ENCODE assay signal across 38 cellular contexts in genomic region chrX:26309262-26309661, GRCh38.
"Had no signal": no experiment of that assay in that cellular context is flagged by ENCODE, and none has a peak within 500 bp of the region (broad histone marks: within the 10 kb centered on the region; RNA-seq: fewer than 3 reads in every experiment).

No MANE protein-coding gene starts in this region.

- H3K9me3 ChIP-seq: adrenal gland, ascending aorta, body of pancreas, breast epithelium had no signal

- H3K4me1 ChIP-seq: adrenal gland, ascending aorta, body of pancreas, breast epithelium had no signal

- H3K36me3 Mint-ChIP-seq: activated naive CD4-positive, alpha-beta T cell treated with anti-CD3 and anti-CD28 coated beads, Interleukin-2, amount 10 ng/mL, durations not matched to agents 7 days and 5 days; activated naive CD4-positive, alpha-beta T cell treated with anti-CD3 and anti-CD28 coated beads, Interleukin-2, amount 50 U/mL, for 24 hours; activated naive CD4-positive, alpha-beta T cell treated with anti-CD3 and anti-CD28 coated beads, Interleukin-2, amount 50 U/mL, for 72 hours; activated naive CD8-positive, alpha-beta T cell; activated naive CD8-positive, alpha-beta T cell treated with anti-CD3 and anti-CD28 coated beads for 36 hours; activated naive CD8-positive, alpha-beta T cell treated with anti-CD3 and anti-CD28 coated beads, Interleukin-2, amount 10 ng/mL, durations not matched to agents 7 days and 5 days; brain had no signal

- H3K27me3 ChIP-seq: adrenal gland, ascending aorta, body of pancreas, brain microvascular endothelial cell, cardiac muscle cell had no signal

- H3K27me3 Mint-ChIP-seq: activated naive CD4-positive, alpha-beta T cell treated with anti-CD3 and anti-CD28 coated beads, Interleukin-2, amount 10 ng/mL, durations not matched to agents 7 days and 5 days; activated naive CD4-positive, alpha-beta T cell treated with anti-CD3 and anti-CD28 coated beads, Interleukin-2, amount 50 U/mL, for 24 hours; activated naive CD8-positive, alpha-beta T cell; activated naive CD8-positive, alpha-beta T cell treated with anti-CD3 and anti-CD28 coated beads for 36 hours; activated naive CD8-positive, alpha-beta T cell treated with anti-CD3 and anti-CD28 coated beads, Interleukin-2, amount 10 ng/mL, durations not matched to agents 7 days and 5 days; activated naive CD8-positive, alpha-beta T cell treated with anti-CD3 and anti-CD28 coated beads, Interleukin-2, amount 50 U/mL, for 24 hours; activated T-helper 17 cell treated with anti-CD3 and anti-CD28 coated beads, Interleukin-2, amount 50 U/mL, for 72 hours; brain; central memory CD8-positive, alpha-beta T cell had no signal

- FAIRE-seq: bronchial epithelial cell had no signal

- H3K4me1 Mint-ChIP-seq: activated naive CD4-positive, alpha-beta T cell treated with anti-CD3 and anti-CD28 coated beads, Interleukin-2, amount 10 ng/mL, durations not matched to agents 7 days and 5 days; activated naive CD4-positive, alpha-beta T cell treated with anti-CD3 and anti-CD28 coated beads, Interleukin-2, amount 50 U/mL, for 24 hours; activated naive CD8-positive, alpha-beta T cell treated with anti-CD3 and anti-CD28 coated beads for 36 hours; activated naive CD8-positive, alpha-beta T cell treated with anti-CD3 and anti-CD28 coated beads, Interleukin-2, amount 10 ng/mL, durations not matched to agents 7 days and 5 days; activated naive CD8-positive, alpha-beta T cell treated with anti-CD3 and anti-CD28 coated beads, Interleukin-2, amount 50 U/mL, for 24 hours; activated T-helper 17 cell treated with anti-CD3 and anti-CD28 coated beads, Interleukin-2, amount 50 U/mL, for 72 hours; brain; central memory CD8-positive, alpha-beta T cell had no signal

- DNase-seq: activated effector memory CD4-positive, alpha-beta T cell treated with anti-CD3 and anti-CD28 coated beads, Interleukin-2, amount 50 U/mL, for 16 hours; activated effector memory CD4-positive, alpha-beta T cell treated with Interleukin-2 at 50 U/mL for 16 hours; activated gamma-delta T cell; activated gamma-delta T cell treated with Interleukin-2 at 50 U/mL for 16 hours; activated naive CD4-positive, alpha-beta T cell; activated naive CD4-positive, alpha-beta T cell treated with anti-CD3 and anti-CD28 coated beads for 36 hours; activated naive CD4-positive, alpha-beta T cell treated with anti-CD3 and anti-CD28 coated beads, Interleukin-2, amount 10 ng/mL, durations not matched to agents 7 days and 5 days; activated naive CD4-positive, alpha-beta T cell treated with anti-CD3 and anti-CD28 coated beads, Interleukin-2, amount 50 U/mL, for 16 hours; activated naive CD4-positive, alpha-beta T cell treated with Interleukin-2 at 50 U/mL for 16 hours; activated naive CD8-positive, alpha-beta T cell treated with anti-CD3 and anti-CD28 coated beads for 36 hours; activated naive CD8-positive, alpha-beta T cell treated with anti-CD3 and anti-CD28 coated beads, Interleukin-2, amount 10 ng/mL, durations not matched to agents 7 days and 5 days; activated naive CD8-positive, alpha-beta T cell treated with anti-CD3 and anti-CD28 coated beads, Interleukin-2, amount 50 U/mL, for 24 hours; activated T-cell treated with anti-CD3 and anti-CD28 coated beads, Interleukin-2, amount 50 U/mL, for 24 hours; activated T-cell treated with anti-CD3 and anti-CD28 coated beads, Interleukin-2, amount 50 U/mL, for 4 hours; activated T-cell treated with anti-CD3 and anti-CD28 coated beads, Interleukin-2, amount 50 U/mL, for 48 hours; activated T-cell treated with anti-CD3 and anti-CD28 coated beads, Interleukin-2, amount 50 U/mL, for 72 hours; adrenal gland; amniotic stem cell; amygdala; anterior cingulate cortex; aorta; body of pancreas; brain microvascular endothelial cell; caudate nucleus; central memory CD4-positive, alpha-beta T cell; cerebellar nuclear complex had no signal

- H3K27ac ChIP-seq: adrenal gland, ascending aorta, body of pancreas, brain microvascular endothelial cell, breast epithelium, cardiac muscle cell had no signal

- H3K4me3 ChIP-seq: adrenal gland, ascending aorta, body of pancreas, breast epithelium, cardiac muscle cell had no signal

- H3K9me3 Mint-ChIP-seq: activated naive CD4-positive, alpha-beta T cell treated with anti-CD3 and anti-CD28 coated beads for 36 hours; activated naive CD4-positive, alpha-beta T cell treated with anti-CD3 and anti-CD28 coated beads, Interleukin-2, amount 50 U/mL, for 24 hours; activated naive CD4-positive, alpha-beta T cell treated with anti-CD3 and anti-CD28 coated beads, Interleukin-2, amount 50 U/mL, for 72 hours; activated naive CD8-positive, alpha-beta T cell treated with anti-CD3 and anti-CD28 coated beads, Interleukin-2, amount 10 ng/mL, durations not matched to agents 7 days and 5 days; activated naive CD8-positive, alpha-beta T cell treated with anti-CD3 and anti-CD28 coated beads, Interleukin-2, amount 50 U/mL, for 24 hours; activated T-cell treated with anti-CD3 and anti-CD28 coated beads, Interleukin-2, amount 50 U/mL, for 72 hours; activated T-helper 17 cell treated with anti-CD3 and anti-CD28 coated beads, Interleukin-2, amount 50 U/mL, for 72 hours had no signal

- H3K4me3 Mint-ChIP-seq: activated naive CD4-positive, alpha-beta T cell treated with anti-CD3 and anti-CD28 coated beads for 36 hours; activated naive CD4-positive, alpha-beta T cell treated with anti-CD3 and anti-CD28 coated beads, Interleukin-2, amount 10 ng/mL, durations not matched to agents 7 days and 5 days; activated naive CD4-positive, alpha-beta T cell treated with anti-CD3 and anti-CD28 coated beads, Interleukin-2, amount 50 U/mL, for 24 hours; activated naive CD8-positive, alpha-beta T cell; activated naive CD8-positive, alpha-beta T cell treated with anti-CD3 and anti-CD28 coated beads for 36 hours; activated naive CD8-positive, alpha-beta T cell treated with anti-CD3 and anti-CD28 coated beads, Interleukin-2, amount 10 ng/mL, durations not matched to agents 7 days and 5 days; activated naive CD8-positive, alpha-beta T cell treated with anti-CD3 and anti-CD28 coated beads, Interleukin-2, amount 50 U/mL, for 24 hours; activated T-cell treated with anti-CD3 and anti-CD28 coated beads, Interleukin-2, amount 50 U/mL, for 24 hours; activated T-cell treated with anti-CD3 and anti-CD28 coated beads, Interleukin-2, amount 50 U/mL, for 4 hours; activated T-cell treated with anti-CD3 and anti-CD28 coated beads, Interleukin-2, amount 50 U/mL, for 72 hours; activated T-helper 1 cell treated with anti-CD3 and anti-CD28 coated beads, Interleukin-12 subunit alpha, Interleukin-12 subunit beta, Interleukin-2, Interleukin-4 antibody, amounts not matched to agents 30 ng/mL and 10 ng/mL and 1 ng/mL, durations not matched to agents 14 hours and 24 hours and 36 hours; activated T-helper 17 cell treated with anti-CD3 and anti-CD28 coated beads, Interleukin-2, amount 50 U/mL, for 72 hours; brain; central memory CD8-positive, alpha-beta T cell had no signal

- ATAC-seq: activated naive CD4-positive, alpha-beta T cell treated with anti-CD3 and anti-CD28 coated beads, Interleukin-2, amount 50 U/mL, for 72 hours; activated naive CD8-positive, alpha-beta T cell treated with anti-CD3 and anti-CD28 coated beads, Interleukin-2, amount 50 U/mL, for 24 hours; activated T-cell treated with anti-CD3 and anti-CD28 coated beads, Interleukin-2, amount 50 U/mL, for 4 hours; activated T-cell treated with anti-CD3 and anti-CD28 coated beads, Interleukin-2, amount 50 U/mL, for 72 hours; activated T-helper 17 cell treated with anti-CD3 and anti-CD28 coated beads, Interleukin-2, amount 50 U/mL, for 72 hours; body of pancreas had no signal

- H3K27ac Mint-ChIP-seq: activated naive CD4-positive, alpha-beta T cell treated with anti-CD3 and anti-CD28 coated beads for 36 hours; activated naive CD4-positive, alpha-beta T cell treated with anti-CD3 and anti-CD28 coated beads, Interleukin-2, amount 10 ng/mL, durations not matched to agents 7 days and 5 days; activated naive CD4-positive, alpha-beta T cell treated with anti-CD3 and anti-CD28 coated beads, Interleukin-2, amount 50 U/mL, for 24 hours; activated naive CD8-positive, alpha-beta T cell; activated naive CD8-positive, alpha-beta T cell treated with anti-CD3 and anti-CD28 coated beads for 36 hours; activated naive CD8-positive, alpha-beta T cell treated with anti-CD3 and anti-CD28 coated beads, Interleukin-2, amount 10 ng/mL, durations not matched to agents 7 days and 5 days; activated naive CD8-positive, alpha-beta T cell treated with anti-CD3 and anti-CD28 coated beads, Interleukin-2, amount 50 U/mL, for 24 hours; activated T-cell treated with anti-CD3 and anti-CD28 coated beads, Interleukin-2, amount 50 U/mL, for 24 hours; activated T-cell treated with anti-CD3 and anti-CD28 coated beads, Interleukin-2, amount 50 U/mL, for 72 hours; activated T-helper 1 cell treated with anti-CD3 and anti-CD28 coated beads, Interleukin-12 subunit alpha, Interleukin-12 subunit beta, Interleukin-2, Interleukin-4 antibody, amounts not matched to agents 30 ng/mL and 10 ng/mL and 1 ng/mL, durations not matched to agents 14 hours and 24 hours and 36 hours; activated T-helper 17 cell treated with anti-CD3 and anti-CD28 coated beads, Interleukin-2, amount 50 U/mL, for 72 hours; activated T-helper 2 cell treated with anti-CD3 and anti-CD28 coated beads, Interferon-gamma antibody, Interleukin-2, Interleukin-4, amounts not matched to agents 10 μg/mL and 5 μg/mL and 100 μg/mL, durations not matched to agents 14 hours and 24 hours and 36 hours; brain had no signal

- H3K36me3 ChIP-seq: adrenal gland, ascending aorta, brain microvascular endothelial cell, breast epithelium, cardiac muscle cell had no signal
